7 cellular contexts compared by ENCODE assay signal in the genomic region with DNA sequence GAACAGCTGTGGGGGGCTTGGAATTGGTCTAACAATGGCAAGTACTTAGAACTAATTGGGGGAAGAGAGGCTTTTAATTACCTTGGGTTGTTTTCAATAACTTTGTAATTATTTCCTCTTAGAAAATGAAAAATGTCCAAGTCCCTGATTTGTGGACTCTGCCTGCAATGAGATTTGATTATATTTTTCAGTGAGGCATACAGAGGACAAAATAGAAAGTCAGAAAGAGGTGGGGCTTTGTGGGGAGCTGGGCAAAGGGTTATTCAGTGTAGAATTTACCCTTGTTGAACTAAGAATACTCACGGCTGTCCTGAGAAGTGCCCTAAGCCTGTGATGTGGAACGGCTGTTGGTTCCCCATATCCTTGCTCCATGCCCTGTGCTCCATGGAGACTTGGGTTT.
"Had no signal": no experiment of that assay in that cellular context is flagged by ENCODE, and none has a peak within 500 bp of the region (broad histone marks: within the 10 kb centered on the region; RNA-seq: fewer than 3 reads in every experiment).

No MANE protein-coding gene starts in this region.

- ATAC-seq: HCT116, K562 had no signal

- DNase-seq: GOT3, H7, IMR-90, KG1 had no signal

- H3K4me3 ChIP-seq: HAP-1, K562 had no signal

- H3K4me1 ChIP-seq: HAP-1 had no signal

- H3K36me3 ChIP-seq: HAP-1 had no signal
